Comparison of ENCODE assay signal across 1 cellular context in the genomic region with DNA sequence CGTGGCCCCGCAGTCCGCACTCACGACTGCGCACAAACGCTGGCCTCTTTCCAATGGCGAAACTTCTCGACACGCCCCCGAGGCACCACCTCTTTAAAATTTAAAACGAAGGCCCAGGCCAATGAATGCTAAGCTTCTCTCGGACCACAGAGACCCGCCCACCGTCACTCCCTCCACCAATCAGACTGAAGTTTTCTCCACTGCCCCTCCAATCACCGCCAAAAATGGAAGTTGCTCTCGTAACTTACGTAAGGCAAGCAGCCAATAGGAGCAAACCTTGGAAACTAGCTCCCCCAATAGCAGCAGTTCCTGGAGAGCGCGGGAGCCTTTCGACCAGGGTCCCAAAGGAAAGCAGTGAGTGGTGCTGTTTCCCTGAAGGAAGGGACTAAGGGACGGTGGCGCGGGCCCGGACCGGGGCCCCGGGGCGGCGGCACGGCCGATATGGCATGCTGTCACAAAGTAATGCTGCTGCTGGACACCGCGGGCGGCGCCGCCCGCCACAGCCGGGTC.
TF ChIP-seq lines count a peak whose summit lies in the region.

Gene TICRR, plus strand, starts transcription at position 324 of the 510 bp plus-strand sequence. Its CDS starts 118 bp downstream, at position 442.

TF ChIP-seq in GM23338, 12 proteins besides CTCF, POLR2A, EP300 and RAD21:
- TF ChIP-seq EZH2phosphoT487 (IDR thresholded peaks at IDR 0.05; ENCODE audit: unreplicated experiment) (no peak), STAT1 (IDR thresholded peaks at IDR 0.05; ENCODE audit: unreplicated experiment) (no peak), EZH2 (IDR thresholded peaks at IDR 0.05; ENCODE audit: low read depth, unreplicated experiment) (no peak), ZNF114 (CRISPR knock-in tag; IDR thresholded peaks at IDR 0.05) (no peak), JUNB (IDR thresholded peaks at IDR 0.05; ENCODE audit: unreplicated experiment) (no peak), NANOG (IDR thresholded peaks at IDR 0.05; ENCODE audit: borderline replicate concordance) (no peak), ZNF331 (CRISPR knock-in tag; IDR thresholded peaks at IDR 0.05; ENCODE audit: low read depth) (no peak), CREB1 (CRISPR knock-in tag; IDR thresholded peaks at IDR 0.05; ENCODE audit: low read depth) (peak; percentile 75), REST (IDR thresholded peaks at IDR 0.05; ENCODE audit: unreplicated experiment) (no peak), ETS1 (IDR thresholded peaks at IDR 0.05) (no peak), POLR2AphosphoS5 (IDR thresholded peaks at IDR 0.05; ENCODE audit: low read depth) (peak; percentile 88)
- TF ChIP-seq, protein P1, sequence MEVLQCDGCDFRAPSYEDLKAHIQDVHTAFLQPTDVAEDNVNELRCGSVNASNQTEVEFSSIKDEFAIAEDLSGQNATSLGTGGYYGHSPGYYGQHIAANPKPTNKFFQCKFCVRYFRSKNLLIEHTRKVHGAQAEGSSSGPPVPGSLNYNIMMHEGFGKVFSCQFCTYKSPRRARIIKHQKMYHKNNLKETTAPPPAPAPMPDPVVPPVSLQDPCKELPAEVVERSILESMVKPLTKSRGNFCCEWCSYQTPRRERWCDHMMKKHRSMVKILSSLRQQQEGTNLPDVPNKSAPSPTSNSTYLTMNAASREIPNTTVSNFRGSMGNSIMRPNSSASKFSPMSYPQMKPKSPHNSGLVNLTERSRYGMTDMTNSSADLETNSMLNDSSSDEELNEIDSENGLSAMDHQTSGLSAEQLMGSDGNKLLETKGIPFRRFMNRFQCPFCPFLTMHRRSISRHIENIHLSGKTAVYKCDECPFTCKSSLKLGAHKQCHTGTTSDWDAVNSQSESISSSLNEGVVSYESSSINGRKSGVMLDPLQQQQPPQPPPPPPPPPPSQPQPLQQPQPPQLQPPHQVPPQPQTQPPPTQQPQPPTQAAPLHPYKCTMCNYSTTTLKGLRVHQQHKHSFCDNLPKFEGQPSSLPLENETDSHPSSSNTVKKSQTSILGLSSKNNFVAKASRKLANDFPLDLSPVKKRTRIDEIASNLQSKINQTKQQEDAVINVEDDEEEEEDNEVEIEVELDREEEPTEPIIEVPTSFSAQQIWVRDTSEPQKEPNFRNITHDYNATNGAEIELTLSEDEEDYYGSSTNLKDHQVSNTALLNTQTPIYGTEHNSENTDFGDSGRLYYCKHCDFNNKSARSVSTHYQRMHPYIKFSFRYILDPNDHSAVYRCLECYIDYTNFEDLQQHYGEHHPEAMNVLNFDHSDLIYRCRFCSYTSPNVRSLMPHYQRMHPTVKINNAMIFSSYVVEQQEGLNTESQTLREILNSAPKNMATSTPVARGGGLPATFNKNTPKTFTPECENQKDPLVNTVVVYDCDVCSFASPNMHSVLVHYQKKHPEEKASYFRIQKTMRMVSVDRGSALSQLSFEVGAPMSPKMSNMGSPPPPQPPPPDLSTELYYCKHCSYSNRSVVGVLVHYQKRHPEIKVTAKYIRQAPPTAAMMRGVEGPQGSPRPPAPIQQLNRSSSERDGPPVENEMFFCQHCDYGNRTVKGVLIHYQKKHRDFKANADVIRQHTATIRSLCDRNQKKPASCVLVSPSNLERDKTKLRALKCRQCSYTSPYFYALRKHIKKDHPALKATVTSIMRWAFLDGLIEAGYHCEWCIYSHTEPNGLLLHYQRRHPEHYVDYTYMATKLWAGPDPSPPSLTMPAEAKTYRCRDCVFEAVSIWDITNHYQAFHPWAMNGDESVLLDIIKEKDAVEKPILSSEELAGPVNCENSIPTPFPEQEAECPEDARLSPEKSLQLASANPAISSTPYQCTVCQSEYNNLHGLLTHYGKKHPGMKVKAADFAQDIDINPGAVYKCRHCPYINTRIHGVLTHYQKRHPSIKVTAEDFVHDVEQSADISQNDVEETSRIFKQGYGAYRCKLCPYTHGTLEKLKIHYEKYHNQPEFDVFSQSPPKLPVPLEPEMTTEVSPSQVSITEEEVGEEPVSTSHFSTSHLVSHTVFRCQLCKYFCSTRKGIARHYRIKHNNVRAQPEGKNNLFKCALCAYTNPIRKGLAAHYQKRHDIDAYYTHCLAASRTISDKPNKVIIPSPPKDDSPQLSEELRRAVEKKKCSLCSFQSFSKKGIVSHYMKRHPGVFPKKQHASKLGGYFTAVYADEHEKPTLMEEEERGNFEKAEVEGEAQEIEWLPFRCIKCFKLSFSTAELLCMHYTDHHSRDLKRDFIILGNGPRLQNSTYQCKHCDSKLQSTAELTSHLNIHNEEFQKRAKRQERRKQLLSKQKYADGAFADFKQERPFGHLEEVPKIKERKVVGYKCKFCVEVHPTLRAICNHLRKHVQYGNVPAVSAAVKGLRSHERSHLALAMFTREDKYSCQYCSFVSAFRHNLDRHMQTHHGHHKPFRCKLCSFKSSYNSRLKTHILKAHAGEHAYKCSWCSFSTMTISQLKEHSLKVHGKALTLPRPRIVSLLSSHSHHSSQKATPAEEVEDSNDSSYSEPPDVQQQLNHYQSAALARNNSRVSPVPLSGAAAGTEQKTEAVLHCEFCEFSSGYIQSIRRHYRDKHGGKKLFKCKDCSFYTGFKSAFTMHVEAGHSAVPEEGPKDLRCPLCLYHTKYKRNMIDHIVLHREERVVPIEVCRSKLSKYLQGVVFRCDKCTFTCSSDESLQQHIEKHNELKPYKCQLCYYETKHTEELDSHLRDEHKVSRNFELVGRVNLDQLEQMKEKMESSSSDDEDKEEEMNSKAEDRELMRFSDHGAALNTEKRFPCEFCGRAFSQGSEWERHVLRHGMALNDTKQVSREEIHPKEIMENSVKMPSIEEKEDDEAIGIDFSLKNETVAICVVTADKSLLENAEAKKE (CRISPR knock-in tag; IDR thresholded peaks at IDR 0.05): no peak
